20 cellular contexts compared by ENCODE assay signal in genomic region chr12:25903603-25904245, GRCh38. TPM values are rescaled to one million over a fixed set of nuclear protein-coding genes. Genes with fewer than 3 reads are reported as not detected.
DNase-seq lines count a peak whose midpoint lies in the region; FAIRE-seq and TF ChIP-seq lines count a peak whose summit lies in the region.
"Had no signal": no experiment of that assay in that cellular context is flagged by ENCODE, and none has a peak within 500 bp of the region (broad histone marks: within the 10 kb centered on the region; RNA-seq: fewer than 3 reads in every experiment).

No MANE protein-coding gene starts in this region.

- H4K8ac ChIP-seq in H1 (ENCODE audit: extremely low read depth, insufficient read depth, low read length) (no peak overlapping the region), neuronal stem cell (ENCODE audit: low read depth, low read length) (no peak overlapping the region)

- no peaks in the 10 kb centered on the region for H3K36me3 Mint-ChIP-seq in activated T-helper 1 cell treated with anti-CD3 and anti-CD28 coated beads, Interleukin-12 subunit alpha, Interleukin-12 subunit beta, Interleukin-2, Interleukin-4 antibody, amounts not matched to agents 30 ng/mL and 10 ng/mL and 1 ng/mL, durations not matched to agents 14 hours and 24 hours and 36 hours (ENCODE audit: low read depth)

- no peaks in the 10 kb centered on the region for H3K9me3 Mint-ChIP-seq in activated T-helper 1 cell treated with anti-CD3 and anti-CD28 coated beads, Interleukin-12 subunit alpha, Interleukin-12 subunit beta, Interleukin-2, Interleukin-4 antibody, amounts not matched to agents 30 ng/mL and 10 ng/mL and 1 ng/mL, durations not matched to agents 14 hours and 24 hours and 36 hours

- H3K4me1 Mint-ChIP-seq in activated T-helper 1 cell treated with anti-CD3 and anti-CD28 coated beads, Interleukin-12 subunit alpha, Interleukin-12 subunit beta, Interleukin-2, Interleukin-4 antibody, amounts not matched to agents 30 ng/mL and 10 ng/mL and 1 ng/mL, durations not matched to agents 14 hours and 24 hours and 36 hours (ENCODE audit: low read depth), result no peaks in the 10 kb centered on the region
- H3K4me1 Mint-ChIP-seq: B cell had no signal

- H2AK5ac ChIP-seq in H1 (ENCODE audit: low read depth, low read length), result no peak overlapping the region
- H2AK5ac ChIP-seq in neuronal stem cell (ENCODE audit: low read depth, low read length), result no peak overlapping the region

- H3K36me3 ChIP-seq in mammary epithelial cell (ENCODE audit: insufficient read depth, low read length) (no peaks in the 10 kb centered on the region), breast epithelium (no peaks in the 10 kb centered on the region), H1 (ENCODE audit: control insufficient read depth in 2 of 4, insufficient read depth in 4 of 4, low read length in 3 of 4) (no peaks in the 10 kb centered on the region), neuronal stem cell (replicated peaks in 1 of 2; ENCODE audit: control insufficient read depth in 2 of 2, insufficient read depth in 2 of 2, low read length in 2 of 2) (no peaks in the 10 kb centered on the region), OCI-LY7 (ENCODE audit: insufficient read depth, low read length) (no peaks in the 10 kb centered on the region)

- H3K4me1 ChIP-seq in mammary epithelial cell (ENCODE audit: insufficient read depth, low read length) (no peaks in the 10 kb centered on the region), breast epithelium (no peaks in the 10 kb centered on the region), H1 (replicated peaks in 1 of 4; ENCODE audit: control insufficient read depth in 3 of 4, insufficient read depth in 4 of 4, low read length in 3 of 4) (no peaks in the 10 kb centered on the region), neuronal stem cell (ENCODE audit: control insufficient read depth in 2 of 2, insufficient read depth in 1 of 2, low read depth in 1 of 2, low read length in 2 of 2) (peaks cover 0 to 1% of the 10 kb centered on the region in 2 donors), OCI-LY7 (ENCODE audit: insufficient read depth, low read length, poor library complexity, severe bottlenecking) (no peaks in the 10 kb centered on the region)

- peaks cover 3% of the 10 kb centered on the region for H3K27me3 Mint-ChIP-seq in activated T-helper 1 cell treated with anti-CD3 and anti-CD28 coated beads, Interleukin-12 subunit alpha, Interleukin-12 subunit beta, Interleukin-2, Interleukin-4 antibody, amounts not matched to agents 30 ng/mL and 10 ng/mL and 1 ng/mL, durations not matched to agents 14 hours and 24 hours and 36 hours (ENCODE audit: insufficient read depth)

- WGBS in mammary epithelial cell (ENCODE audit: low coverage, missing lambda C conversion rate), result 94% methylated on average over 2 of the region's 2 CpGs
- 91% methylated on average over 2 of the region's 2 CpGs; no CpG with 5 or more reads in 1 of the 2 experiments for WGBS in H1 (ENCODE audit: extremely low coverage in 1 of 2, insufficient coverage in 1 of 2, insufficient read length in 1 of 2, insufficient replicate concordance in 2 of 2, low coverage in 1 of 2, low lambda C conversion rate in 2 of 2, missing lambda C conversion rate in 1 of 2), 2 experiments
- WGBS in neuronal stem cell (ENCODE audit: extremely low coverage in 2 of 2, insufficient read length in 2 of 2, insufficient replicate concordance in 1 of 2), 2 donors, result no CpG with 5 or more reads among the region's 2 CpGs

- no peaks in the 10 kb centered on the region for H3K27me3 ChIP-seq in mammary epithelial cell (ENCODE audit: insufficient read depth, low read length)
- no peaks in the 10 kb centered on the region for H3K27me3 ChIP-seq in breast epithelium
- no peaks in the 10 kb centered on the region for H3K27me3 ChIP-seq in H1 (replicated peaks in 1 of 4; ENCODE audit: control insufficient read depth in 3 of 4, extremely low read depth in 1 of 4, insufficient read depth in 3 of 4, low read length in 3 of 4)
- no peaks in the 10 kb centered on the region for H3K27me3 ChIP-seq in neuronal stem cell (ENCODE audit: control insufficient read depth in 3 of 3, insufficient read depth in 3 of 3, low read depth in 1 of 3, low read length in 3 of 3)

- no peak overlapping the region for H3K18ac ChIP-seq in H1 (ENCODE audit: extremely low read depth, low read length)
- no peak overlapping the region for H3K18ac ChIP-seq in neuronal stem cell (ENCODE audit: low read length)

- H2BK5ac ChIP-seq in H1 (ENCODE audit: low read depth, low read length) (no peak overlapping the region), neuronal stem cell (ENCODE audit: low read length) (no peak overlapping the region)

- TF ChIP-seq CTCF in mammary epithelial cell (conservative IDR thresholded peaks at IDR 0.05 in 1 of 2, IDR thresholded peaks at IDR 0.05 in 1 of 2; ENCODE audit: extremely low read depth in 1 of 2, insufficient read depth in 1 of 2, low read depth in 1 of 2, low read length in 2 of 2) (no peak), breast epithelium (IDR thresholded peaks at IDR 0.05) (no peak), H1 (IDR thresholded peaks at IDR 0.05; ENCODE audit: control extremely low read depth in 1 of 3, insufficient read depth in 1 of 3, low read depth in 1 of 3, low read length in 3 of 3) (no peak), OCI-LY7 (conservative IDR thresholded peaks at IDR 0.05; ENCODE audit: low read length) (no peak)

- intact Hi-C loops in mammary epithelial cell (cut with micrococcal nuclease), result no loop called here
- intact Hi-C loops in breast epithelium (cut with DNase I; ENCODE audit: low total_unique reads), result no loop called here
- intact Hi-C loops in activated T-helper 1 cell treated with anti-CD3 and anti-CD28 coated beads, Interleukin-12 subunit alpha, Interleukin-12 subunit beta, Interleukin-2, Interleukin-4 antibody, amounts not matched to agents 30 ng/mL and 10 ng/mL and 1 ng/mL, durations not matched to agents 14 hours and 24 hours and 36 hours (cut with micrococcal nuclease), result no loop called here
- intact Hi-C loops in OCI-LY7 (cut with micrococcal nuclease; ENCODE audit: unreplicated experiment), result no loop called here

- H2AFZ ChIP-seq in mammary epithelial cell (ENCODE audit: low read depth, low read length) (no peak overlapping the region), H1 (ENCODE audit: low read length) (no peak overlapping the region), neuronal stem cell (ENCODE audit: low read length) (no peak overlapping the region), OCI-LY7 (ENCODE audit: low read length) (no peak overlapping the region)

- POLR2A ChIA-PET in H1 (lab: Charles Lee; ENCODE audit: partially characterized antibody), result no interaction called here
- POLR2A ChIA-PET in OCI-LY7 (lab: Charles Lee), result interaction anchor here (0.6 to 0.7 kb wide), 2 partner anchors 11 to 33 kb away, joined by 3 read pairs; no protein-coding TSS in a partner anchor

- no peak for TF ChIP-seq RAD21 in H1 (IDR thresholded peaks at IDR 0.05 in 1 of 2, conservative IDR thresholded peaks at IDR 0.05 in 1 of 2; ENCODE audit: low read depth in 2 of 2, low read length in 2 of 2)

- DNase-seq in mammary epithelial cell, result peak; percentile 37
- DNase-seq in breast epithelium (ENCODE audit: low spot score in 2 of 2), result no peak
- DNase-seq in NOMO-1 treated with dmso at 0.1 percent for 144 hours (lab: John Stamatoyannopoulos, UW; ENCODE audit: unreplicated experiment), result peak; percentile 61
- DNase-seq in H1 (ENCODE audit: low read depth in 1 of 2, low spot score in 2 of 2), result no peak
- DNase-seq in neuronal stem cell (ENCODE audit: low spot score), result no peak
- DNase-seq in activated T-helper 1 cell treated with anti-CD3 and anti-CD28 coated beads, Interleukin-12 subunit alpha, Interleukin-12 subunit beta, Interleukin-2, Interleukin-4 antibody, amounts not matched to agents 30 ng/mL and 10 ng/mL and 1 ng/mL, durations not matched to agents 14 hours and 24 hours and 36 hours (ENCODE audit: low spot score), result no peak
- no peak for DNase-seq in HT-29 (ENCODE audit: low spot score)
- no peak for DNase-seq in OCI-LY7 (ENCODE audit: low spot score)
- DNase-seq: 8988T, MV-4-11, NCI-H1417, NCI-H187, NCI-H2107, NCI-H2227 treated with DMSO at 0.1 percent for 48 hours, NCI-H524, Right ventricle myocardium superior had no signal

- H2BK15ac ChIP-seq in H1 (ENCODE audit: low read length) (no peak overlapping the region), neuronal stem cell (ENCODE audit: low read length) (no peak overlapping the region)

- no peak overlapping the region for H4K5ac ChIP-seq in H1 (ENCODE audit: insufficient read length, low read depth, low read length)

- H3K4me2 ChIP-seq in mammary epithelial cell (ENCODE audit: insufficient read depth, low read depth, low read length) (no peak overlapping the region), H1 (ENCODE audit: insufficient read depth in 1 of 2, low read depth in 2 of 2, low read length in 2 of 2) (no peak overlapping the region), neuronal stem cell (ENCODE audit: insufficient read depth, low read length, poor library complexity, severe bottlenecking) (no peak overlapping the region), OCI-LY7 (ENCODE audit: low read length) (no peak overlapping the region)
- H3K4me2 ChIP-seq: KMS-11 had no signal

- no peak for FAIRE-seq in H1 (lab: Jason Lieb, UNC)
- FAIRE-seq: GM12891, H54 had no signal

- dilution Hi-C loops in mammary epithelial cell (cut with HindIII; ENCODE audit: low sequenced_read_pairs), result no loop called here

- no peaks in the 10 kb centered on the region for H4K20me1 ChIP-seq in mammary epithelial cell (ENCODE audit: insufficient read depth, low read length)
- no peaks in the 10 kb centered on the region for H4K20me1 ChIP-seq in H1 (replicated peaks in 1 of 2; ENCODE audit: control insufficient read depth in 1 of 2, insufficient read depth in 2 of 2, low read length in 2 of 2)
- no peaks in the 10 kb centered on the region for H4K20me1 ChIP-seq in OCI-LY7 (ENCODE audit: insufficient read depth, low read length)

- H3K79me2 ChIP-seq in mammary epithelial cell (ENCODE audit: insufficient read depth, low read length) (no peaks in the 10 kb centered on the region), H1 (ENCODE audit: control insufficient read depth in 1 of 2, insufficient read depth in 2 of 2, low read length in 2 of 2) (no peaks in the 10 kb centered on the region), OCI-LY7 (ENCODE audit: insufficient read depth, low read depth, low read length) (no peaks in the 10 kb centered on the region)

- H3K4me3 ChIP-seq in mammary epithelial cell (replicated peaks in 1 of 3; ENCODE audit: insufficient read depth in 1 of 3, low read depth in 2 of 3, low read length in 3 of 3), result no peak overlapping the region
- H3K4me3 ChIP-seq in breast epithelium, result no peak overlapping the region
- no peak overlapping the region for H3K4me3 ChIP-seq in H1 (ENCODE audit: extremely low read depth in 1 of 4, insufficient read depth in 2 of 4, low read depth in 3 of 4, low read length in 4 of 4)
- H3K4me3 ChIP-seq in neuronal stem cell (ENCODE audit: low read length in 2 of 2), result no peak overlapping the region
- H3K4me3 ChIP-seq in OCI-LY7 (ENCODE audit: low read depth, low read length, poor library complexity, severe bottlenecking), result no peak overlapping the region

- H3K27ac ChIP-seq in mammary epithelial cell (ENCODE audit: insufficient read depth, low read depth, low read length) (no peak overlapping the region), breast epithelium (no peak overlapping the region), H1 (ENCODE audit: low read depth, low read length) (no peak overlapping the region), neuronal stem cell (replicated peaks; ENCODE audit: low read length) (no peak overlapping the region), OCI-LY7 (ENCODE audit: low read depth, low read length, poor library complexity, severe bottlenecking) (no peak overlapping the region)
- H3K27ac ChIP-seq: KMS-11 had no signal

- no peaks in the 10 kb centered on the region for H3K9me2 ChIP-seq in OCI-LY7 (ENCODE audit: insufficient read depth, low read length)

- no peak overlapping the region for H2BK120ac ChIP-seq in H1 (replicated peaks; ENCODE audit: low read depth, low read length)
- H2BK120ac ChIP-seq in neuronal stem cell (ENCODE audit: low read depth, low read length), result no peak overlapping the region

- no peak overlapping the region for H3K4me3 Mint-ChIP-seq in activated T-helper 1 cell treated with anti-CD3 and anti-CD28 coated beads, Interleukin-12 subunit alpha, Interleukin-12 subunit beta, Interleukin-2, Interleukin-4 antibody, amounts not matched to agents 30 ng/mL and 10 ng/mL and 1 ng/mL, durations not matched to agents 14 hours and 24 hours and 36 hours
- H3K4me3 Mint-ChIP-seq: B cell had no signal

- H3K14ac ChIP-seq in H1 (ENCODE audit: insufficient read length) (no peak overlapping the region), neuronal stem cell (ENCODE audit: low read length) (no peak overlapping the region)

- H3K23ac ChIP-seq in H1 (ENCODE audit: insufficient read length) (no peak overlapping the region), neuronal stem cell (ENCODE audit: low read depth, low read length, poor library complexity) (no peak overlapping the region)

- H3K9ac ChIP-seq in mammary epithelial cell (ENCODE audit: insufficient read depth, low read length) (no peak overlapping the region), H1 (replicated peaks in 1 of 4; ENCODE audit: extremely low read depth in 1 of 4, low read depth in 3 of 4, low read length in 3 of 4) (no peak overlapping the region), neuronal stem cell (ENCODE audit: low read depth, low read length, poor library complexity) (no peak overlapping the region)
- H3K9ac ChIP-seq: KMS-11 had no signal

- no TSS peak for BruUV-seq in mammary epithelial cell (replicated peaks; lab: Mats Ljungman, UMichigan)
- no TSS peak for BruUV-seq in OCI-LY7 (replicated peaks; lab: Mats Ljungman, UMichigan)

- H3K4ac ChIP-seq in H1 (replicated peaks; ENCODE audit: insufficient read length, low read depth, low read length) (no peak overlapping the region), neuronal stem cell (ENCODE audit: low read length) (no peak overlapping the region)

- no peak for TF ChIP-seq EP300 in H1 (IDR thresholded peaks at IDR 0.05; ENCODE audit: borderline replicate concordance in 1 of 2, low read depth in 2 of 2, low read length in 2 of 2)

- H3K56ac ChIP-seq in H1 (replicated peaks; ENCODE audit: insufficient read length, low read depth, low read length), result no peak overlapping the region

- in situ Hi-C loops in mammary epithelial cell (cut with MboI; ENCODE audit: low sequenced_read_pairs in 2 of 2), result no loop called here

- H3K9me3 ChIP-seq in mammary epithelial cell (replicated peaks; ENCODE audit: insufficient read depth, low read length) (no peaks in the 10 kb centered on the region), breast epithelium (no peaks in the 10 kb centered on the region), H1 (ENCODE audit: insufficient read depth in 2 of 2, low read depth in 1 of 2, low read length in 1 of 2) (no peaks in the 10 kb centered on the region), neuronal stem cell (replicated peaks in 1 of 2; ENCODE audit: control insufficient read depth in 2 of 2, insufficient read depth in 1 of 2, low read depth in 1 of 2, low read length in 2 of 2) (no peaks in the 10 kb centered on the region), OCI-LY7 (ENCODE audit: low read length) (no peaks in the 10 kb centered on the region)

- H3K23me2 ChIP-seq in H1 (ENCODE audit: low read depth, low read length), result no peaks in the 10 kb centered on the region

- H2BK20ac ChIP-seq in H1 (ENCODE audit: low read length), result no peak overlapping the region

- TF ChIP-seq POLR2A in breast epithelium (IDR thresholded peaks at IDR 0.05) (no peak), H1 (IDR thresholded peaks at IDR 0.05; ENCODE audit: control extremely low read depth in 1 of 2, low read depth in 2 of 2, low read length in 2 of 2) (no peak)

- CTCF ChIA-PET in mammary epithelial cell (lab: Charles Lee; ENCODE audit: low non-redundant PET), result no interaction called here
- CTCF ChIA-PET in H1 (lab: Charles Lee; ENCODE audit: partially characterized antibody), result interaction anchor here (1.1 kb wide), 1 partner anchor 113 kb away, joined by 3 read pairs; no protein-coding TSS in a partner anchor
- CTCF ChIA-PET in OCI-LY7 (lab: Charles Lee; ENCODE audit: unreplicated experiment), result no interaction called here

- H2BK12ac ChIP-seq in H1 (ENCODE audit: low read depth, low read length) (no peak overlapping the region), neuronal stem cell (ENCODE audit: low read length) (no peak overlapping the region)

- no peak overlapping the region for H3K27ac Mint-ChIP-seq in activated T-helper 1 cell treated with anti-CD3 and anti-CD28 coated beads, Interleukin-12 subunit alpha, Interleukin-12 subunit beta, Interleukin-2, Interleukin-4 antibody, amounts not matched to agents 30 ng/mL and 10 ng/mL and 1 ng/mL, durations not matched to agents 14 hours and 24 hours and 36 hours
- H3K27ac Mint-ChIP-seq: B cell had no signal

- H4K91ac ChIP-seq in H1 (replicated peaks; ENCODE audit: insufficient read length, low read length) (no peak overlapping the region), neuronal stem cell (ENCODE audit: low read depth, low read length, poor library complexity) (no peak overlapping the region)

- H3K79me1 ChIP-seq in H1 (ENCODE audit: low read depth, low read length) (no peaks in the 10 kb centered on the region), neuronal stem cell (ENCODE audit: low read depth, low read length) (no peaks in the 10 kb centered on the region)

RNA-seq across cellular contexts. Expression of gene RASSF8, which starts 54.8 kb away (rescaled TPM):
- total RNA-seq in mammary epithelial cell (10 to 100 TPM; 31.3 to 35.3 TPM), breast epithelium (10 to 100 TPM; 42.6 to 52.1 (median 47.5) TPM), OCI-LY7 (2022) (not detected in 2 replicates)
- polyA plus RNA-seq in mammary epithelial cell (12.2 TPM), H1 (2011; rRNA removed) (4.4 and 6.4 TPM in 2 replicates)
- polyA minus RNA-seq in mammary epithelial cell, result 46.8 TPM
- total RNA-seq in H1 (2021; fragmentation: NEBNext Ultra II Directional; extraction: Animal tissue kit (Norgen Biotek cat#: 25700)), result 46.7 and 48.2 TPM in 2 replicates
- 8.0 TPM for polyA plus RNA-seq in H1 (2011; cell fraction: cytosol; rRNA removed)
- polyA plus RNA-seq in H1 (2011; cell fraction: nucleus; rRNA removed), result 17.9 TPM
- 16.7 to 27.0 TPM (median 22.0 TPM) in 4 replicates for polyA plus RNA-seq in H1 (2012, experiment 1 of 2)
- polyA plus RNA-seq in H1 (2012, experiment 2 of 2), result 0.94 TPM
- 17.4 TPM for polyA plus RNA-seq in H1 (2013, experiment 1 of 2)
- 14.5 TPM for polyA plus RNA-seq in H1 (2013, experiment 2 of 2)
- polyA minus RNA-seq in H1 (2011; rRNA and poly(A)+ RNA removed), result 54.9 and 97.5 TPM in 2 replicates
- polyA minus RNA-seq in H1 (2011; cell fraction: cytosol; rRNA and poly(A)+ RNA removed), result 20.3 TPM
- polyA minus RNA-seq in H1 (2011; cell fraction: nucleus; rRNA and poly(A)+ RNA removed), result 79.4 TPM
- 36.0 TPM for polyA plus RNA-seq in neuronal stem cell (2013, experiment 1 of 2)
- polyA plus RNA-seq in neuronal stem cell (2013, experiment 2 of 2), result 35.9 TPM
- total RNA-seq in activated T-helper 1 cell treated with anti-CD3 and anti-CD28 coated beads, Interleukin-12 subunit alpha, Interleukin-12 subunit beta, Interleukin-2, Interleukin-4 antibody, amounts not matched to agents 30 ng/mL and 10 ng/mL and 1 ng/mL, durations not matched to agents 14 hours and 24 hours and 36 hours, result 0.12 and 0.13 TPM in 2 replicates
- 0.05 TPM in 1 of 2 replicates, not detected in the other for total RNA-seq in HT-29 (2014; rRNA removed; shearing (Covaris generic))
- not detected in 2 replicates for total RNA-seq in OCI-LY7 (2014; rRNA removed; shearing (Covaris generic))

Comparison
In these comparisons a context has a peak if more than half of its experiments do, and no peak if none do; other contexts are left out.
1. DNase-seq: peak in mammary epithelial cell (single experiment) and NOMO-1 treated with dmso at 0.1 percent for 144 hours (single experiment); none in breast epithelium (0 of 2), H1 (0 of 2), neuronal stem cell (single experiment), activated T-helper 1 cell treated with anti-CD3 and anti-CD28 coated beads, Interleukin-12 subunit alpha, Interleukin-12 subunit beta, Interleukin-2, Interleukin-4 antibody, amounts not matched to agents 30 ng/mL and 10 ng/mL and 1 ng/mL, durations not matched to agents 14 hours and 24 hours and 36 hours (single experiment), HT-29 (single experiment) and OCI-LY7 (single experiment).
2. RNA of gene RASSF8, which starts 54.8 kb away (total RNA-seq): 42.6 to 52.1 TPM in breast epithelium, 46.7 to 48.2 TPM in H1 and 31.3 to 35.3 TPM in mammary epithelial cell; 0.12 to 0.13 TPM in activated T-helper 1 cell treated with anti-CD3 and anti-CD28 coated beads, Interleukin-12 subunit alpha, Interleukin-12 subunit beta, Interleukin-2, Interleukin-4 antibody, amounts not matched to agents 30 ng/mL and 10 ng/mL and 1 ng/mL, durations not matched to agents 14 hours and 24 hours and 36 hours, 0.05 TPM in HT-29 and not detected in OCI-LY7; every median in the first group is over 10 times any median in the second.